8 cellular contexts compared by ENCODE assay signal in the genomic region with DNA sequence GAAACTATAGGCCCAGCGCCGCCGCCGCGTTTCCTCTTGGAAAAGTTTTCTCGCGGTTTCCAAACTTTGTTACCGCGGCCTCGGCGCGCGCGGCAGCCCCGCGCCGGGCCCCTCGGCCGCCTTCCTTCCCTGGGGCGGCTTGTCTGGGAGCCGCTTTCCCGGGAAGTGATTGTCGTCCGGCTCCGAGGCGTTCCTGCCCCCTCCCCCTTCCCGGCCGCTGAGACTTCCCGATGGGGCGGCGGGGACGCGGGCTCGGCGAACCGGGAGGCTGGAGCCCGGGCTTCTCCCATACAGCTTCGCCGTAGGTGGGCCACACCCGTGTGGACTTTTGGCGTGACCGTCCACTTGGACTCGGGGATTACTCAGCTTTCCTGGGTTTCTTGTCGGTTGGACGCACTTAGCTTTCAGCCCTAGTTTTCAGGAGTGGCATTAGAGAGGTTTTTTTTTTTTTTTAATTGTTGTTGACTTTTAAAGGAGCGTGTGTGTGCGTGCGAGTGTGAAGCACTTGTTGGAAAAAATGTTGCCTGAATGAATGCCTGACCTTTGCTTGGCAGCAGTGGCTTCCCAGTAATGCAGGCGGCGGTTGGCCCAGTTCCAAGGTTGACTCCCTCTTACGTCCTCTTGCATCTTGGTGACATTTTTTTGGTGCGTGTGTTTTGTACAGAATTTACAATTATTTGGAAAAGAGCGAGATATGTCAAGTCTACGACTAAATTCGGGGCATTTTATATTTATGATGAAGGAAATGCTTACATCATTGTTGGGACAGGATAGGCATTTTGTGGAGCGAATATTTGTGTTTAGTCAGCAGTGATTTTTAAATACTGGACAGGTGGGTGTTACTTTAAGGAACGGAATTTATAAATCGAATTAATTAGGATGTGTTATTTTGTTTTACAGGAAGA. TPM values are rescaled to one million over a fixed set of nuclear protein-coding genes. Genes with fewer than 3 reads are reported as not detected.
DNase-seq lines count a peak whose midpoint lies in the region; ATAC-seq and TF ChIP-seq lines count a peak whose summit lies in the region.

No MANE protein-coding gene starts in this region.

- H3K4me1 ChIP-seq in mucosa of descending colon (ENCODE audit: low read depth), result peaks cover 31% of the 10 kb centered on the region

- H3K36me3 ChIP-seq in mucosa of descending colon (ENCODE audit: low read depth), result no peaks in the 10 kb centered on the region

- TF ChIP-seq CTCF in mucosa of descending colon (IDR thresholded peaks at IDR 0.05), result no peak

- H3K4me3 ChIP-seq in mucosa of descending colon, result peak overlapping the region; percentile 88

- intact Hi-C loops in mucosa of descending colon (cut with DNase I, micrococcal nuclease), result no loop called here

- H3K9me3 ChIP-seq in mucosa of descending colon, result peaks cover 5% of the 10 kb centered on the region

- DNase-seq in EL (peak; percentile 88), NCI-H526 treated with DMSO at 0.1 percent for 48 hours (lab: John Stamatoyannopoulos, UW) (peak; percentile 47), activated T-cell treated with anti-CD3 and anti-CD28 coated beads for 24 hours (ENCODE audit: low read depth) (peak; percentile 38), mucosa of descending colon (peak; percentile 91 to 96 (median 94))
- peak; percentile 21 to 49 for DNase-seq in stimulated activated CD8-positive, alpha-beta memory T cell treated with anti-CD3 and anti-CD28 coated beads, Interleukin-7, amount 100 ng/mL, for 4 hours (ENCODE audit: low read depth in 2 of 2)

- ATAC-seq in HG02852 (IDR thresholded peaks at IDR 0.05; ENCODE audit: unreplicated experiment), result peak; percentile 18
- peak; percentile 57 for ATAC-seq in esophagus mucosa
- ATAC-seq in mucosa of descending colon, result peak; percentile 75
- ATAC-seq in GM19463 (IDR thresholded peaks at IDR 0.05; ENCODE audit: unreplicated experiment), result no peak

RNA-seq across cellular contexts. Expression of a gene that starts 0.8 kb away (rescaled TPM):
- total RNA-seq in esophagus mucosa (332 TPM), mucosa of descending colon (100 to 1,000 TPM; 347 to 457 (median 380) TPM)

Comparison
In these comparisons a context has a peak if more than half of its experiments do, and no peak if none do; other contexts are left out.
1. DNase-seq: peak in every context shown above with its lines; median percentile 94 in mucosa of descending colon; 88 in EL; 47 in NCI-H526 treated with DMSO at 0.1 percent for 48 hours; 38 in activated T-cell treated with anti-CD3 and anti-CD28 coated beads for 24 hours; 35 in stimulated activated CD8-positive, alpha-beta memory T cell treated with anti-CD3 and anti-CD28 coated beads, Interleukin-7, amount 100 ng/mL, for 4 hours.